In the genomic region with DNA sequence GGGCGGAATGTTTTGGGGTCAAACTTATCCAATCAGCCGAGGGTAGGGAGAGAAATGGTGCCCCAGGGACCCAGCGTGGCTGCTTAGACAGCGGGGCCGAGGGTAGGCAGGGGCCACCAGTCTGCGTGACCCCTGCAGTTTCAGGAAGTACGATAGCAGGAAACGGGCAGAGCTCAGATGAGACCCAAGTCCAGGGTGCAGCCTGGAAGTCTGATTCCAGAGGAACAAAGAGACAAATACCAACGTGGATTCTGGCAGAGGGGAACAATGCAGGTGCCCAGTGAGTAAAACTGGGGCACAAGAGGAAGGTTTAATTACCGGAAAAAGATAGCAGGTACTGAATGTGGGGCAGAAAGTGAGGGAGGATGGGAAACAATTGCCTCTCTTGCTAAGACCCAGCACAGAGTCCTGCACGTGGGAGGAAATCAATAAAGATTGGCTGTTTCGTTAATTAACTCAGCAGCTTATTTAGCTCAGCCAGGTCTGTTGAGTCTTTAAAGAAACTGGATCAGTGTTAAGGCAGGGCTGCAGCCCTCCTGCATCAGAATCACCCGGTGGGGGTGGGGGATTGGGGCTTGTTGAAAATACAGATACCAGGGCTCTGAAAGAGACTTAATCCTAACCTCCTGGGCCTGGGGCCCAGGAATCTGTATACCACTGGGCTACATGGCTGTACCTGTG, we compare ENCODE assay signal across 9 cellular contexts. TPM values are rescaled to one million over a fixed set of nuclear protein-coding genes. Genes with fewer than 3 reads are reported as not detected.
DNase-seq lines count a peak whose midpoint lies in the region; ATAC-seq lines count a peak whose summit lies in the region.
"Had no signal": no experiment of that assay in that cellular context is flagged by ENCODE, and none has a peak within 500 bp of the region (broad histone marks: within the 10 kb centered on the region; RNA-seq: fewer than 3 reads in every experiment).

No MANE protein-coding gene starts in this region.

- H3K4me1 ChIP-seq in ES-I3 (ENCODE audit: insufficient read depth, low read length): peaks cover 17% of the 10 kb centered on the region
- peaks cover 0 to 3% of the 10 kb centered on the region in 2 donors for H3K4me1 ChIP-seq in mucosa of rectum (ENCODE audit: control insufficient read depth in 2 of 2, insufficient read depth in 2 of 2, low read length in 2 of 2)

- no peaks in the 10 kb centered on the region for H3K27me3 ChIP-seq in mucosa of rectum (ENCODE audit: control insufficient read depth in 2 of 2, insufficient read depth in 2 of 2, low read length in 2 of 2)

- H3K9me3 ChIP-seq in ES-I3 (ENCODE audit: control insufficient read depth, insufficient read depth, low read length) (no peaks in the 10 kb centered on the region), mucosa of rectum (ENCODE audit: control insufficient read depth in 2 of 2, low read length in 2 of 2) (no peaks in the 10 kb centered on the region)

- H3K36me3 ChIP-seq in ES-I3 (ENCODE audit: insufficient read depth, low read length) (no peaks in the 10 kb centered on the region), mucosa of rectum (ENCODE audit: control insufficient read depth in 2 of 2, insufficient read depth in 2 of 2, low read length in 2 of 2) (no peaks in the 10 kb centered on the region)

- peaks cover 0 to 4% of the 10 kb centered on the region in 2 donors for H3K9me3 Mint-ChIP-seq in activated naive CD4-positive, alpha-beta T cell treated with anti-CD3 and anti-CD28 coated beads, Interleukin-2, amount 50 U/mL, for 72 hours

- no peak for DNase-seq in activated naive CD4-positive, alpha-beta T cell treated with anti-CD3 and anti-CD28 coated beads, Interleukin-2, amount 50 U/mL, for 72 hours (ENCODE audit: low spot score in 2 of 2)
- no peak for DNase-seq in ACHN
- no peak for DNase-seq in NCI-H2081 treated with DMSO at 0.1 percent for 48 hours (lab: John Stamatoyannopoulos, UW)
- DNase-seq in islet precursor cell: no peak

- H3K27ac ChIP-seq in mucosa of rectum (ENCODE audit: low read depth in 2 of 2, low read length in 2 of 2): peak overlapping the region; percentile 38 to 55

- in situ Hi-C loops in ACHN (cut with HindIII; ENCODE audit: low pct_ligation_motif_present, low pct_unique_long_range_greater_than_20kb, low sequenced_read_pairs): no loop called here

- H3K27ac Mint-ChIP-seq in activated naive CD4-positive, alpha-beta T cell treated with anti-CD3 and anti-CD28 coated beads, Interleukin-2, amount 50 U/mL, for 72 hours: peak overlapping the region; percentile 68 to 75

- ATAC-seq in HG02678 (IDR thresholded peaks at IDR 0.05; ENCODE audit: unreplicated experiment) (peak; percentile 71), esophagus mucosa (no peak)
- ATAC-seq in activated naive CD4-positive, alpha-beta T cell treated with anti-CD3 and anti-CD28 coated beads, Interleukin-2, amount 50 U/mL, for 72 hours: peak in 1 of 2 donors; percentile 48
- ATAC-seq: HCT116 had no signal

- peak overlapping the region; percentile 44 to 50 for H3K4me3 ChIP-seq in mucosa of rectum (ENCODE audit: low read length in 2 of 2)

- no peaks in the 10 kb centered on the region for H3K36me3 Mint-ChIP-seq in activated naive CD4-positive, alpha-beta T cell treated with anti-CD3 and anti-CD28 coated beads, Interleukin-2, amount 50 U/mL, for 72 hours

- H3K9ac ChIP-seq in ES-I3 (ENCODE audit: low read depth, low read length) (peak overlapping the region; percentile 38), mucosa of rectum (ENCODE audit: low read depth in 1 of 2, low read length in 2 of 2) (peak overlapping the region; percentile 26 to 45)

RNA-seq across cellular contexts. Expression of a gene that starts 50.4 kb away (rescaled TPM):
- total RNA-seq in activated naive CD4-positive, alpha-beta T cell treated with anti-CD3 and anti-CD28 coated beads, Interleukin-2, amount 50 U/mL, for 72 hours: 10 to 100 TPM; 13.0 to 24.0 TPM
- total RNA-seq in esophagus mucosa: 1.8 TPM
